In the genomic region with DNA sequence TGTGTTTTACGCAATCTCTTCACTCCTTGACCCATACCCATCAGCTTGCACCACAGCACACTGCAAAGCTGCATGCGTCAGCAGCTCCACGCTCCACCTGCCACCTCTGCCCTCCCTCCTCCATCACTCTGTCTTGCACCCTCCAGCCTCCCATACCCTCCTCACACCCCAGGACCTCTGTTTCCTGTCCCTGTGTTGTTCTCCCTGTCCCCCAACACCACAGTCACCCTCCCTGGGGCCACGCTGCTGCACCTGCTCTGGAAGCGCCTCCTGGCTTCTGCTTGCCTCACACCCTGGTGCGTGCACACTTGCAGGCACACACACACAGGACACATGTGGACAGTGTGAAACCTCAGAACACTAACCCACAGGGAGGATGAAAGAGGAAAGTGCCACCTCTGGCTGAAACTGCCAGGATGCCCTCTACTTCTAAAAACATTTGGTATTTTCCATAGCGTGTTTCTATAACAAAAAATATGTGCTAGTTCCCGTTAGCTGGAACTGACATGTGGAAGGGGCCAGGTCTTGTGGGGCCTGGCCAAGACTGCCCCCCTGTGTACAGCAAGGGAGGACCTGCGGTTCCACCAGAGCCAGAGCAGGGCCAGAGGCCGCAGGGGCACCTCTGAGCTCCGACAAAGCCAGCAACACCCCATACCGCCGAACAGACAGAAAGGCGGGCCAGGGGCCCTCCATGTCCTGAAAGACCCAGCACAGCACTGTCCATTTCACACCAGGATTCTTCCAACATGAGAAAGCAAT, we compare ENCODE assay signal across 3 cellular contexts.
TF ChIP-seq lines count a peak whose summit lies in the region.

No MANE protein-coding gene starts in this region.

TF ChIP-seq in SK-N-SH, 30 proteins besides CTCF, POLR2A, EP300 and RAD21:
- TF ChIP-seq NRF1 (IDR thresholded peaks at IDR 0.05; ENCODE audit: low read depth, low read length) (no peak), POLR2AphosphoS5 (IDR thresholded peaks at IDR 0.05; ENCODE audit: low read depth, low read length) (no peak), YY1 (IDR thresholded peaks at IDR 0.05; ENCODE audit: low read depth) (no peak), NFIC (IDR thresholded peaks at IDR 0.05; ENCODE audit: borderline replicate concordance) (no peak), TAF1 (IDR thresholded peaks at IDR 0.05; ENCODE audit: borderline replicate concordance, low read depth, low read length) (no peak), SMC3 (IDR thresholded peaks at IDR 0.05; ENCODE audit: low read depth, low read length) (peak; percentile 21; the same call in 1 of the 2 replicates)
- TF ChIP-seq, protein P1, sequence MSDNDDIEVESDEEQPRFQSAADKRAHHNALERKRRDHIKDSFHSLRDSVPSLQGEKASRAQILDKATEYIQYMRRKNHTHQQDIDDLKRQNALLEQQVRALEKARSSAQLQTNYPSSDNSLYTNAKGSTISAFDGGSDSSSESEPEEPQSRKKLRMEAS (IDR thresholded peaks at IDR 0.05; ENCODE audit: low read depth): no peak

TF ChIP-seq in SK-N-SH treated with all-trans-retinoic acid at 6 μM for 48 hours, 23 proteins besides CTCF, POLR2A, EP300 and RAD21:
- TF ChIP-seq, protein P2, sequence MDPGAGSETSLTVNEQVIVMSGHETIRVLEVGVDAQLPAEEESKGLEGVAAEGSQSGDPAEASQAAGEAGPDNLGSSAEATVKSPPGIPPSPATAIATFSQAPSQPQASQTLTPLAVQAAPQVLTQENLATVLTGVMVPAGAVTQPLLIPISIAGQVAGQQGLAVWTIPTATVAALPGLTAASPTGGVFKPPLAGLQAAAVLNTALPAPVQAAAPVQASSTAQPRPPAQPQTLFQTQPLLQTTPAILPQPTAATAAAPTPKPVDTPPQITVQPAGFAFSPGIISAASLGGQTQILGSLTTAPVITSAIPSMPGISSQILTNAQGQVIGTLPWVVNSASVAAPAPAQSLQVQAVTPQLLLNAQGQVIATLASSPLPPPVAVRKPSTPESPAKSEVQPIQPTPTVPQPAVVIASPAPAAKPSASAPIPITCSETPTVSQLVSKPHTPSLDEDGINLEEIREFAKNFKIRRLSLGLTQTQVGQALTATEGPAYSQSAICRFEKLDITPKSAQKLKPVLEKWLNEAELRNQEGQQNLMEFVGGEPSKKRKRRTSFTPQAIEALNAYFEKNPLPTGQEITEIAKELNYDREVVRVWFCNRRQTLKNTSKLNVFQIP (CRISPR knock-in tag; IDR thresholded peaks at IDR 0.05; ENCODE audit: borderline replicate concordance, low read depth): no peak
- TF ChIP-seq, protein P3, sequence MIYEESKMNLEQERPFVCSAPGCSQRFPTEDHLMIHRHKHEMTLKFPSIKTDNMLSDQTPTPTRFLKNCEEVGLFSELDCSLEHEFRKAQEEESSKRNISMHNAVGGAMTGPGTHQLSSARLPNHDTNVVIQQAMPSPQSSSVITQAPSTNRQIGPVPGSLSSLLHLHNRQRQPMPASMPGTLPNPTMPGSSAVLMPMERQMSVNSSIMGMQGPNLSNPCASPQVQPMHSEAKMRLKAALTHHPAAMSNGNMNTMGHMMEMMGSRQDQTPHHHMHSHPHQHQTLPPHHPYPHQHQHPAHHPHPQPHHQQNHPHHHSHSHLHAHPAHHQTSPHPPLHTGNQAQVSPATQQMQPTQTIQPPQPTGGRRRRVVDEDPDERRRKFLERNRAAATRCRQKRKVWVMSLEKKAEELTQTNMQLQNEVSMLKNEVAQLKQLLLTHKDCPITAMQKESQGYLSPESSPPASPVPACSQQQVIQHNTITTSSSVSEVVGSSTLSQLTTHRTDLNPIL (CRISPR knock-in tag; IDR thresholded peaks at IDR 0.05; ENCODE audit: low read depth): no peak
- TF ChIP-seq, protein P4, sequence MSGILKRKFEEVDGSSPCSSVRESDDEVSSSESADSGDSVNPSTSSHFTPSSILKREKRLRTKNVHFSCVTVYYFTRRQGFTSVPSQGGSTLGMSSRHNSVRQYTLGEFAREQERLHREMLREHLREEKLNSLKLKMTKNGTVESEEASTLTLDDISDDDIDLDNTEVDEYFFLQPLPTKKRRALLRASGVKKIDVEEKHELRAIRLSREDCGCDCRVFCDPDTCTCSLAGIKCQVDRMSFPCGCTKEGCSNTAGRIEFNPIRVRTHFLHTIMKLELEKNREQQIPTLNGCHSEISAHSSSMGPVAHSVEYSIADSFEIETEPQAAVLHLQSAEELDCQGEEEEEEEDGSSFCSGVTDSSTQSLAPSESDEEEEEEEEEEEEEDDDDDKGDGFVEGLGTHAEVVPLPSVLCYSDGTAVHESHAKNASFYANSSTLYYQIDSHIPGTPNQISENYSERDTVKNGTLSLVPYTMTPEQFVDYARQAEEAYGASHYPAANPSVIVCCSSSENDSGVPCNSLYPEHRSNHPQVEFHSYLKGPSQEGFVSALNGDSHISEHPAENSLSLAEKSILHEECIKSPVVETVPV (CRISPR knock-in tag; IDR thresholded peaks at IDR 0.05): no peak
- TF ChIP-seq, protein P5, sequence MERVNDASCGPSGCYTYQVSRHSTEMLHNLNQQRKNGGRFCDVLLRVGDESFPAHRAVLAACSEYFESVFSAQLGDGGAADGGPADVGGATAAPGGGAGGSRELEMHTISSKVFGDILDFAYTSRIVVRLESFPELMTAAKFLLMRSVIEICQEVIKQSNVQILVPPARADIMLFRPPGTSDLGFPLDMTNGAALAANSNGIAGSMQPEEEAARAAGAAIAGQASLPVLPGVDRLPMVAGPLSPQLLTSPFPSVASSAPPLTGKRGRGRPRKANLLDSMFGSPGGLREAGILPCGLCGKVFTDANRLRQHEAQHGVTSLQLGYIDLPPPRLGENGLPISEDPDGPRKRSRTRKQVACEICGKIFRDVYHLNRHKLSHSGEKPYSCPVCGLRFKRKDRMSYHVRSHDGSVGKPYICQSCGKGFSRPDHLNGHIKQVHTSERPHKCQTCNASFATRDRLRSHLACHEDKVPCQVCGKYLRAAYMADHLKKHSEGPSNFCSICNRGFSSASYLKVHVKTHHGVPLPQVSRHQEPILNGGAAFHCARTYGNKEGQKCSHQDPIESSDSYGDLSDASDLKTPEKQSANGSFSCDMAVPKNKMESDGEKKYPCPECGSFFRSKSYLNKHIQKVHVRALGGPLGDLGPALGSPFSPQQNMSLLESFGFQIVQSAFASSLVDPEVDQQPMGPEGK (CRISPR knock-in tag; IDR thresholded peaks at IDR 0.05; ENCODE audit: borderline replicate concordance): no peak

TF ChIP-seq in K562, 482 proteins besides CTCF, POLR2A, EP300 and RAD21 (continues in another document):
- TF ChIP-seq, protein P6, sequence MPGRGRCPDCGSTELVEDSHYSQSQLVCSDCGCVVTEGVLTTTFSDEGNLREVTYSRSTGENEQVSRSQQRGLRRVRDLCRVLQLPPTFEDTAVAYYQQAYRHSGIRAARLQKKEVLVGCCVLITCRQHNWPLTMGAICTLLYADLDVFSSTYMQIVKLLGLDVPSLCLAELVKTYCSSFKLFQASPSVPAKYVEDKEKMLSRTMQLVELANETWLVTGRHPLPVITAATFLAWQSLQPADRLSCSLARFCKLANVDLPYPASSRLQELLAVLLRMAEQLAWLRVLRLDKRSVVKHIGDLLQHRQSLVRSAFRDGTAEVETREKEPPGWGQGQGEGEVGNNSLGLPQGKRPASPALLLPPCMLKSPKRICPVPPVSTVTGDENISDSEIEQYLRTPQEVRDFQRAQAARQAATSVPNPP (IDR thresholded peaks at IDR 0.05; ENCODE audit: borderline replicate concordance, insufficient read depth, insufficient read length): no peak
- TF ChIP-seq, protein P7, sequence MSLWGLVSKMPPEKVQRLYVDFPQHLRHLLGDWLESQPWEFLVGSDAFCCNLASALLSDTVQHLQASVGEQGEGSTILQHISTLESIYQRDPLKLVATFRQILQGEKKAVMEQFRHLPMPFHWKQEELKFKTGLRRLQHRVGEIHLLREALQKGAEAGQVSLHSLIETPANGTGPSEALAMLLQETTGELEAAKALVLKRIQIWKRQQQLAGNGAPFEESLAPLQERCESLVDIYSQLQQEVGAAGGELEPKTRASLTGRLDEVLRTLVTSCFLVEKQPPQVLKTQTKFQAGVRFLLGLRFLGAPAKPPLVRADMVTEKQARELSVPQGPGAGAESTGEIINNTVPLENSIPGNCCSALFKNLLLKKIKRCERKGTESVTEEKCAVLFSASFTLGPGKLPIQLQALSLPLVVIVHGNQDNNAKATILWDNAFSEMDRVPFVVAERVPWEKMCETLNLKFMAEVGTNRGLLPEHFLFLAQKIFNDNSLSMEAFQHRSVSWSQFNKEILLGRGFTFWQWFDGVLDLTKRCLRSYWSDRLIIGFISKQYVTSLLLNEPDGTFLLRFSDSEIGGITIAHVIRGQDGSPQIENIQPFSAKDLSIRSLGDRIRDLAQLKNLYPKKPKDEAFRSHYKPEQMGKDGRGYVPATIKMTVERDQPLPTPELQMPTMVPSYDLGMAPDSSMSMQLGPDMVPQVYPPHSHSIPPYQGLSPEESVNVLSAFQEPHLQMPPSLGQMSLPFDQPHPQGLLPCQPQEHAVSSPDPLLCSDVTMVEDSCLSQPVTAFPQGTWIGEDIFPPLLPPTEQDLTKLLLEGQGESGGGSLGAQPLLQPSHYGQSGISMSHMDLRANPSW (CRISPR knock-in tag; IDR thresholded peaks at IDR 0.05): no peak
- TF ChIP-seq C11orf30 (IDR thresholded peaks at IDR 0.05; ENCODE audit: low read depth): no peak
- no peak for TF ChIP-seq PTTG1 (tag; IDR thresholded peaks at IDR 0.05; ENCODE audit: low read depth)
- TF ChIP-seq, protein P8, sequence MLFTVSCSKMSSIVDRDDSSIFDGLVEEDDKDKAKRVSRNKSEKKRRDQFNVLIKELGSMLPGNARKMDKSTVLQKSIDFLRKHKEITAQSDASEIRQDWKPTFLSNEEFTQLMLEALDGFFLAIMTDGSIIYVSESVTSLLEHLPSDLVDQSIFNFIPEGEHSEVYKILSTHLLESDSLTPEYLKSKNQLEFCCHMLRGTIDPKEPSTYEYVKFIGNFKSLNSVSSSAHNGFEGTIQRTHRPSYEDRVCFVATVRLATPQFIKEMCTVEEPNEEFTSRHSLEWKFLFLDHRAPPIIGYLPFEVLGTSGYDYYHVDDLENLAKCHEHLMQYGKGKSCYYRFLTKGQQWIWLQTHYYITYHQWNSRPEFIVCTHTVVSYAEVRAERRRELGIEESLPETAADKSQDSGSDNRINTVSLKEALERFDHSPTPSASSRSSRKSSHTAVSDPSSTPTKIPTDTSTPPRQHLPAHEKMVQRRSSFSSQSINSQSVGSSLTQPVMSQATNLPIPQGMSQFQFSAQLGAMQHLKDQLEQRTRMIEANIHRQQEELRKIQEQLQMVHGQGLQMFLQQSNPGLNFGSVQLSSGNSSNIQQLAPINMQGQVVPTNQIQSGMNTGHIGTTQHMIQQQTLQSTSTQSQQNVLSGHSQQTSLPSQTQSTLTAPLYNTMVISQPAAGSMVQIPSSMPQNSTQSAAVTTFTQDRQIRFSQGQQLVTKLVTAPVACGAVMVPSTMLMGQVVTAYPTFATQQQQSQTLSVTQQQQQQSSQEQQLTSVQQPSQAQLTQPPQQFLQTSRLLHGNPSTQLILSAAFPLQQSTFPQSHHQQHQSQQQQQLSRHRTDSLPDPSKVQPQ (CRISPR knock-in tag; IDR thresholded peaks at IDR 0.05; ENCODE audit: borderline replicate concordance): no peak
- TF ChIP-seq KLF16 (IDR thresholded peaks at IDR 0.05): no peak
- no peak for TF ChIP-seq ZNF324 (CRISPR knock-in tag; IDR thresholded peaks at IDR 0.05)
- no peak for TF ChIP-seq ZNF431 (CRISPR knock-in tag; IDR thresholded peaks at IDR 0.05)
- no peak for TF ChIP-seq EP400 (IDR thresholded peaks at IDR 0.05)
- TF ChIP-seq, protein P9, sequence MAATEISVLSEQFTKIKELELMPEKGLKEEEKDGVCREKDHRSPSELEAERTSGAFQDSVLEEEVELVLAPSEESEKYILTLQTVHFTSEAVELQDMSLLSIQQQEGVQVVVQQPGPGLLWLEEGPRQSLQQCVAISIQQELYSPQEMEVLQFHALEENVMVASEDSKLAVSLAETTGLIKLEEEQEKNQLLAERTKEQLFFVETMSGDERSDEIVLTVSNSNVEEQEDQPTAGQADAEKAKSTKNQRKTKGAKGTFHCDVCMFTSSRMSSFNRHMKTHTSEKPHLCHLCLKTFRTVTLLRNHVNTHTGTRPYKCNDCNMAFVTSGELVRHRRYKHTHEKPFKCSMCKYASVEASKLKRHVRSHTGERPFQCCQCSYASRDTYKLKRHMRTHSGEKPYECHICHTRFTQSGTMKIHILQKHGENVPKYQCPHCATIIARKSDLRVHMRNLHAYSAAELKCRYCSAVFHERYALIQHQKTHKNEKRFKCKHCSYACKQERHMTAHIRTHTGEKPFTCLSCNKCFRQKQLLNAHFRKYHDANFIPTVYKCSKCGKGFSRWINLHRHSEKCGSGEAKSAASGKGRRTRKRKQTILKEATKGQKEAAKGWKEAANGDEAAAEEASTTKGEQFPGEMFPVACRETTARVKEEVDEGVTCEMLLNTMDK (IDR thresholded peaks at IDR 0.05; ENCODE audit: borderline replicate concordance, insufficient read depth, low read depth, low read length, poor library complexity, severe bottlenecking): no peak
- no peak for TF ChIP-seq SMARCA5 (IDR thresholded peaks at IDR 0.05)
- no peak for TF ChIP-seq NRF1 (conservative IDR thresholded peaks at IDR 0.05 in 1 of 2, IDR thresholded peaks at IDR 0.05 in 1 of 2)
- no peak for TF ChIP-seq HNRNPLL (IDR thresholded peaks at IDR 0.05; ENCODE audit: low read depth, low read length, poor library complexity, severe bottlenecking)
